Comparison of ENCODE assay signal across 18 cellular contexts in the genomic region with DNA sequence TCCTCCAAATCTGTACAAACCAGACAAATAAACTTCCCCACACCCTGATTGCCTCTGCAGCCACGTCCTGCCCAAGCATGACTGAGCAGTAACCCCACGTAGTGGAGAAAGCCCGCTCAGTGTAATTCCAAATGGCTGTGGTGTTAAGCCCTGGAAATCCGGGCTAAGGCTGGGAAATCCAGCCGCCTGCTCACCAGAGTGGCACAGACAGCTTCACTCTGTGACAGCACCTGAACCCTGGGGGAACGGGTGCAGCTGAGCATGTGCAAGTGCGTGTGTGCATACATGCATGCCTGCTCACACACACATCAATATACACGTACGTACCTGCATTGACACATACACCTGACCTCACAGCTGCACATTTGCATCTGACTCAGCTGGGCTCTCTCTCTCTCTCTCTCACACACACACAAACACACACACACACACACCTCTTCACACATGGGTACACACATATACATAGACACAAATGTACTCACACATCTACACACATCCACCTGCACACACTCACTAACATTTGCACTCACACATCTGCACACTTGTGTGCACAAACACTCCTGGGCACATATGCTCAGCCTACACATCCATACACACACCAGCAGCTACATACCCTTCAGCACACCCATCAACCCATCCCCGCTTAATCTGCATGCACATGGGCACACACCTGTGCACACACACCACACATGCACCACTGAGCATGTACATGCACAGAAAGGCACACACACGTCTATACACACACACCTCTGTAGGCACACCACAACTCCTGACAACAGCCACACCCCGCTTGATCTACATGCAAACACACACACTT.
A peak's percentile ranks its signal among the peaks of the same experiment; 100 is the strongest.
DNase-seq lines count a peak whose midpoint lies in the region; ATAC-seq, FAIRE-seq and TF ChIP-seq lines count a peak whose summit lies in the region.
"Had no signal": no experiment of that assay in that cellular context is flagged by ENCODE, and none has a peak within 500 bp of the region (broad histone marks: within the 10 kb centered on the region; RNA-seq: fewer than 3 reads in every experiment).

No MANE protein-coding gene starts in this region.

- H3K27me3 Mint-ChIP-seq in T-helper 2 cell treated with Interferon-gamma antibody and Interleukin-4, amounts not matched to agents 5 μg/mL and 100 μg/mL, for 36 hours (ENCODE audit: low read depth), result no peaks in the 10 kb centered on the region

- no peaks in the 10 kb centered on the region for H3K9me3 ChIP-seq in BLaER1 treated with 17β-estradiol and CSF1 and Interleukin-3, amounts not matched to agents 10 nM and 100 nM (replicated peaks in 1 of 11)
- H3K9me3 ChIP-seq in WERI-Rb-1 (ENCODE audit: severe bottlenecking), result no peaks in the 10 kb centered on the region

- peak; percentile 26; the same call in 1 of the 2 replicates for TF ChIP-seq CTCF in WERI-Rb-1 (IDR thresholded peaks at IDR 0.05; ENCODE audit: low read depth, low read length)

- H3K4me2 ChIP-seq in BLaER1 treated with 17β-estradiol and CSF1 and Interleukin-3, amounts not matched to agents 10 nM and 100 nM, result peak overlapping the region in 10 of 11 experiments; percentile 23 to 84 (median 70); a peak in 19 of 22 replicates

- H3K9me3 Mint-ChIP-seq in T-helper 2 cell treated with Interferon-gamma antibody and Interleukin-4, amounts not matched to agents 5 μg/mL and 100 μg/mL, for 36 hours, result no peaks in the 10 kb centered on the region
- H3K9me3 Mint-ChIP-seq: CD8-positive, alpha-beta T cell had no signal

- ATAC-seq in HG03442 (IDR thresholded peaks at IDR 0.05; ENCODE audit: unreplicated experiment), result no peak
- ATAC-seq: CD8-positive, alpha-beta T cell; HCT116; PC-3 had no signal

- H3K4me3 Mint-ChIP-seq in T-helper 2 cell treated with Interferon-gamma antibody and Interleukin-4, amounts not matched to agents 5 μg/mL and 100 μg/mL, for 36 hours, result no peak overlapping the region
- H3K4me3 Mint-ChIP-seq: CD8-positive, alpha-beta T cell had no signal

- H3K27ac ChIP-seq in BLaER1 treated with 17β-estradiol and CSF1 and Interleukin-3, amounts not matched to agents 10 nM and 100 nM, result 0 out of 22 replicates have a peak overlapping the region, but pooled peaks of 1 of the 11 experiments have one; percentile 22
- peak overlapping the region; percentile 76 for H3K27ac ChIP-seq in WERI-Rb-1

- peaks cover 0 to 20% (median 0%) of the 10 kb centered on the region in 11 experiments; a peak in 3 of 22 replicates for H4K20me1 ChIP-seq in BLaER1 treated with 17β-estradiol and CSF1 and Interleukin-3, amounts not matched to agents 10 nM and 100 nM

- H3K27me3 ChIP-seq in BLaER1 treated with 17β-estradiol and CSF1 and Interleukin-3, amounts not matched to agents 10 nM and 100 nM, result no peaks in the 10 kb centered on the region
- H3K27me3 ChIP-seq in WERI-Rb-1 (ENCODE audit: insufficient read depth, low read depth, severe bottlenecking), result no peaks in the 10 kb centered on the region

- H3K4me1 ChIP-seq in BLaER1 treated with 17β-estradiol and CSF1 and Interleukin-3, amounts not matched to agents 10 nM and 100 nM, result peaks cover 0 to 36% (median 25%) of the 10 kb centered on the region in 10 experiments; a peak in 17 of 20 replicates

- peak overlapping the region in 2 of 11 experiments; percentile 18 to 54; a peak in 2 of 22 replicates for H3K9ac ChIP-seq in BLaER1 treated with 17β-estradiol and CSF1 and Interleukin-3, amounts not matched to agents 10 nM and 100 nM

- no peak for TF ChIP-seq POLR2A in GM12892 (IDR thresholded peaks at IDR 0.05; ENCODE audit: low read depth, low read length)

- no peaks in the 10 kb centered on the region for H3K36me3 ChIP-seq in BLaER1 treated with 17β-estradiol and CSF1 and Interleukin-3, amounts not matched to agents 10 nM and 100 nM
- H3K36me3 ChIP-seq in WERI-Rb-1, result peaks cover 28% of the 10 kb centered on the region

- H3K27ac Mint-ChIP-seq in T-helper 2 cell treated with Interferon-gamma antibody and Interleukin-4, amounts not matched to agents 5 μg/mL and 100 μg/mL, for 36 hours, result no peak overlapping the region
- H3K27ac Mint-ChIP-seq: CD8-positive, alpha-beta T cell had no signal

- H3K36me3 Mint-ChIP-seq in T-helper 2 cell treated with Interferon-gamma antibody and Interleukin-4, amounts not matched to agents 5 μg/mL and 100 μg/mL, for 36 hours (ENCODE audit: low read depth), result no peaks in the 10 kb centered on the region
- H3K36me3 Mint-ChIP-seq: CD8-positive, alpha-beta T cell had no signal

- peak; percentile 58 for FAIRE-seq in GM12892 (lab: Jason Lieb, UNC)
- FAIRE-seq: GM18507, GM19239 had no signal

- no peaks in the 10 kb centered on the region for H3K4me1 Mint-ChIP-seq in T-helper 2 cell treated with Interferon-gamma antibody and Interleukin-4, amounts not matched to agents 5 μg/mL and 100 μg/mL, for 36 hours (ENCODE audit: low read depth)

- H3K4me3 ChIP-seq in BLaER1 treated with 17β-estradiol and CSF1 and Interleukin-3, amounts not matched to agents 10 nM and 100 nM, result no peak overlapping the region
- no peak overlapping the region for H3K4me3 ChIP-seq in WERI-Rb-1 (ENCODE audit: low read depth, low read length)

- DNase-seq in GM12892 (ENCODE audit: insufficient read length), result no peak
- DNase-seq in WERI-Rb-1, result peak; percentile 95
- peak; percentile 56 for DNase-seq in left kidney (ENCODE audit: low read depth, low spot score)
- no peak for DNase-seq in NCI-H748 (lab: John Stamatoyannopoulos, UW; ENCODE audit: unreplicated experiment)
- DNase-seq in mesenteric fat pad (ENCODE audit: low spot score), result no peak
- no peak for DNase-seq in T-helper 2 cell treated with Interferon-gamma antibody and Interleukin-4, amounts not matched to agents 5 μg/mL and 100 μg/mL, for 36 hours (ENCODE audit: low spot score)
- DNase-seq: AML-193; CD8-positive, alpha-beta T cell; NCI-H1105; NCI-H1930; NCI-H510A; NK-92 treated with Interleukin-12 subunit alpha and Interleukin-12 subunit beta, amount 100 ng/mL, for 24 hours; PC-3 had no signal

Comparison
In these comparisons a context has a peak if more than half of its experiments do, and no peak if none do; other contexts are left out.
1. DNase-seq: peak in WERI-Rb-1 (single experiment) and left kidney (single experiment); none in GM12892 (single experiment), NCI-H748 (single experiment), mesenteric fat pad (single experiment) and T-helper 2 cell treated with Interferon-gamma antibody and Interleukin-4, amounts not matched to agents 5 μg/mL and 100 μg/mL, for 36 hours (single experiment).